In the genomic region with DNA sequence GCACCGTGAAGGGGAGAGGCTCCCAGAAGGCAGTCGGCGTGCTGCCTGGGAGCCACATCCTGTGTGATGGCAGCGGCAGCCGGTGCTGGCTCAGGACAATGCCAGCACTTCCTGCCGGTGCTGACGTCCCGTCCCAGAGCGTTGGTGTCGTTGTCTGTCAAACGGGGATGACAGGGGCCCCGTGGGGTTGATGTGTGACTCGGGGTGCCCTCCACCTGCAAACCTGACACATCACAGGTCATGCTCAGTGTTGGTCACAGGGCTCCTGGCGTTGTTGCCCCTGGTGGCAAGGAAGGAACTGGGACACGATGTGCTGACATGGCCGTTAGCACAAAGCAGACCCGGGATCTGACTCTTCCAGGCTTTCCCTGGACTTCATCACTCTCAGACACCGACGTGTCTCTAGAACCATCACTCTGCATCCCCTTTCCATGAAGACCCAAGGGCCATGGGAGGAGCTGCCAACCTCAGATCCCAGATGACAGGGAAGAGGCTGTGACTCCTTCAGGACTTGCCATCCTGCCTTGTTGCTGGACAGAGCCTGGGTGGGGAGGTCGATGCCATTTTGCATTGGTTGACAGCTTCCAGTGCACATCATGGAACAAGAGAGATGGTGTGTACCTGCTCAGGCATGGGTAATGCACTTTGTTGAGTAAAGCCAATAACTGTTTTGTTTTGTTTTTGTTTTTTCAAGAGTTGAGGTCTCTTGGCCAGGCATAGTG, we compare ENCODE assay signal across 9 cellular contexts. TPM values are rescaled to one million over a fixed set of nuclear protein-coding genes. Genes with fewer than 3 reads are reported as not detected.
A peak's percentile ranks its signal among the peaks of the same experiment; 100 is the strongest.
DNase-seq lines count a peak whose midpoint lies in the region; ATAC-seq and TF ChIP-seq lines count a peak whose summit lies in the region.
"Had no signal": no experiment of that assay in that cellular context is flagged by ENCODE, and none has a peak within 500 bp of the region (broad histone marks: within the 10 kb centered on the region; RNA-seq: fewer than 3 reads in every experiment).

No MANE protein-coding gene starts in this region.

- H4K20me1 ChIP-seq in GM23248 (ENCODE audit: insufficient read depth), result no peaks in the 10 kb centered on the region

- no peak overlapping the region for H3K9ac ChIP-seq in GM23248

- H3K4me1 ChIP-seq in GM23248 (ENCODE audit: insufficient read depth), result no peaks in the 10 kb centered on the region
- peaks cover 11% of the 10 kb centered on the region for H3K4me1 ChIP-seq in effector memory CD4-positive, alpha-beta T cell (ENCODE audit: control insufficient read depth, insufficient read depth, low read length, poor library complexity, severe bottlenecking)
- H3K4me1 ChIP-seq: SJSA1 had no signal

- no peaks in the 10 kb centered on the region for H3F3A ChIP-seq in GM23248 (ENCODE audit: insufficient read depth)

- 12 to 15% methylated on average over 17 to 20 of the region's 20 CpGs for WGBS in GM23248 (ENCODE audit: low coverage in 1 of 2, low lambda C conversion rate in 2 of 2, missing lambda C conversion rate in 2 of 2), 2 experiments

- H3K4me2 ChIP-seq in GM23248 (ENCODE audit: unreplicated experiment), result no peak overlapping the region

- in situ Hi-C loops in GM23248 (cut with MboI), result no loop called here

- H3K27me3 ChIP-seq in GM23248 (replicated peaks; ENCODE audit: insufficient read depth), result no peaks in the 10 kb centered on the region
- H3K27me3 ChIP-seq in effector memory CD4-positive, alpha-beta T cell (replicated peaks; ENCODE audit: control insufficient read depth, insufficient read depth, low read length, poor library complexity, severe bottlenecking), result no peaks in the 10 kb centered on the region
- H3K27me3 ChIP-seq: SJSA1 had no signal

- no peaks in the 10 kb centered on the region for H3K9me2 ChIP-seq in GM23248 (ENCODE audit: insufficient read depth)

- no peaks in the 10 kb centered on the region for H3K36me3 ChIP-seq in GM23248 (ENCODE audit: low read depth)
- no peaks in the 10 kb centered on the region for H3K36me3 ChIP-seq in effector memory CD4-positive, alpha-beta T cell (ENCODE audit: control insufficient read depth, insufficient read depth, low read length)
- H3K36me3 ChIP-seq: SJSA1 had no signal

- no peak overlapping the region for H3K27ac ChIP-seq in GM23248
- H3K27ac ChIP-seq in effector memory CD4-positive, alpha-beta T cell (ENCODE audit: insufficient read depth, low read length, poor library complexity, severe bottlenecking), result no peak overlapping the region
- H3K27ac ChIP-seq: SJSA1 had no signal

- no peak for TF ChIP-seq CTCF in nephron progenitor cell (IDR thresholded peaks at IDR 0.05)

- H3K79me2 ChIP-seq in GM23248 (ENCODE audit: insufficient read depth), result no peaks in the 10 kb centered on the region

- H3K4me1 Mint-ChIP-seq in nephron progenitor cell, result no peaks in the 10 kb centered on the region

- DNase-seq in GM23248 (peak; percentile 21), ecto neural progenitor cell (ENCODE audit: low spot score) (no peak), nephron progenitor cell (no peak)
- peak; percentile 51 for DNase-seq in activated CD4-positive, alpha-beta T cell treated with anti-CD3 and anti-CD28 coated beads, Interleukin-2, amount 50 U/mL, for 1 hour
- DNase-seq in effector memory CD4-positive, alpha-beta T cell, result peak; percentile 43 to 54 (median 47)
- DNase-seq in stimulated activated CD4-positive, alpha-beta T cell treated with anti-CD3 and anti-CD28 coated beads, TNF-alpha, amount 100 ng/mL, for 48 hours (ENCODE audit: low read depth in 3 of 3), result peak; percentile 26 to 62 (median 34)

- H3K36me3 Mint-ChIP-seq in nephron progenitor cell (ENCODE audit: low read depth), result no peaks in the 10 kb centered on the region

- H3K27ac Mint-ChIP-seq in nephron progenitor cell, result no peak overlapping the region

- peaks cover 4% of the 10 kb centered on the region for H3K27me3 Mint-ChIP-seq in nephron progenitor cell (ENCODE audit: low read depth, poor library complexity)

- no peak overlapping the region for H3K4me3 Mint-ChIP-seq in nephron progenitor cell

- H3K9me3 ChIP-seq in GM23248 (ENCODE audit: low read depth), result no peaks in the 10 kb centered on the region
- H3K9me3 ChIP-seq in effector memory CD4-positive, alpha-beta T cell (ENCODE audit: control insufficient read depth, low read length), result no peaks in the 10 kb centered on the region
- H3K9me3 ChIP-seq: SJSA1 had no signal

- H3K9me3 Mint-ChIP-seq in nephron progenitor cell, result peaks cover 4% of the 10 kb centered on the region

- ATAC-seq in HG03439 (IDR thresholded peaks at IDR 0.05; ENCODE audit: unreplicated experiment) (no peak), HG02884 (IDR thresholded peaks at IDR 0.05; ENCODE audit: unreplicated experiment) (no peak)

- H2AFZ ChIP-seq in GM23248, result no peak overlapping the region

- H3K4me3 ChIP-seq in GM23248, result no peak overlapping the region
- H3K4me3 ChIP-seq in effector memory CD4-positive, alpha-beta T cell (ENCODE audit: insufficient read depth, low read depth, low read length, poor library complexity, severe bottlenecking), result peak overlapping the region; percentile 31
- H3K4me3 ChIP-seq: SJSA1 had no signal

RNA-seq across cellular contexts. Expression of a gene that starts 21.5 kb away (rescaled TPM):
- total RNA-seq in GM23248 (2014; rRNA removed; shearing (Covaris generic)), result 0.13 and 0.32 TPM in 2 replicates
- 0.65 and 0.67 TPM in 2 replicates for polyA plus RNA-seq in GM23248 (2016; fragmentation: Nextera tagmentation; extraction: Ambion mirVana)

RNA-seq across cellular contexts. Expression of a gene that starts 34.7 kb away (rescaled TPM):
- 0.38 and 1.1 TPM in 2 replicates for total RNA-seq in GM23248 (2014; rRNA removed; shearing (Covaris generic))
- polyA plus RNA-seq in GM23248 (2016; fragmentation: Nextera tagmentation; extraction: Ambion mirVana), result 0.23 and 0.29 TPM in 2 replicates

Comparison
In these comparisons a context has a peak if more than half of its experiments do, and no peak if none do; other contexts are left out.
1. DNase-seq: peak in GM23248 (single experiment), activated CD4-positive, alpha-beta T cell treated with anti-CD3 and anti-CD28 coated beads, Interleukin-2, amount 50 U/mL, for 1 hour (single experiment), effector memory CD4-positive, alpha-beta T cell (3 of 3) and stimulated activated CD4-positive, alpha-beta T cell treated with anti-CD3 and anti-CD28 coated beads, TNF-alpha, amount 100 ng/mL, for 48 hours (3 of 3); none in ecto neural progenitor cell (single experiment) and nephron progenitor cell (single experiment).